In genomic region chr11:114617157-114618124, GRCh38 we compare ENCODE assay signal across 1 cellular context.
TF ChIP-seq lines count a peak whose summit lies in the region.

No MANE protein-coding gene starts in this region.

TF ChIP-seq in HepG2, 621 proteins besides CTCF, POLR2A, EP300 and RAD21 (continued from another document):
- TF ChIP-seq, protein P1, sequence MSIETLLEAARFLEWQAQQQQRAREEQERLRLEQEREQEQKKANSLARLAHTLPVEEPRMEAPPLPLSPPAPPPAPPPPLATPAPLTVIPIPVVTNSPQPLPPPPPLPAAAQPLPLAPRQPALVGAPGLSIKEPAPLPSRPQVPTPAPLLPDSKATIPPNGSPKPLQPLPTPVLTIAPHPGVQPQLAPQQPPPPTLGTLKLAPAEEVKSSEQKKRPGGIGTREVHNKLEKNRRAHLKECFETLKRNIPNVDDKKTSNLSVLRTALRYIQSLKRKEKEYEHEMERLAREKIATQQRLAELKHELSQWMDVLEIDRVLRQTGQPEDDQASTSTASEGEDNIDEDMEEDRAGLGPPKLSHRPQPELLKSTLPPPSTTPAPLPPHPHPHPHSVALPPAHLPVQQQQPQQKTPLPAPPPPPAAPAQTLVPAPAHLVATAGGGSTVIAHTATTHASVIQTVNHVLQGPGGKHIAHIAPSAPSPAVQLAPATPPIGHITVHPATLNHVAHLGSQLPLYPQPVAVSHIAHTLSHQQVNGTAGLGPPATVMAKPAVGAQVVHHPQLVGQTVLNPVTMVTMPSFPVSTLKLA (IDR thresholded peaks at IDR 0.05), result peak; percentile 40; the same call in 1 of the 2 replicates
- TF ChIP-seq ATF7 (IDR thresholded peaks at IDR 0.05) (peak; percentile 77), ATF7 (CRISPR knock-in tag; IDR thresholded peaks at IDR 0.05) (no peak)
